Comparison of ENCODE assay signal across 20 cellular contexts in the genomic region with DNA sequence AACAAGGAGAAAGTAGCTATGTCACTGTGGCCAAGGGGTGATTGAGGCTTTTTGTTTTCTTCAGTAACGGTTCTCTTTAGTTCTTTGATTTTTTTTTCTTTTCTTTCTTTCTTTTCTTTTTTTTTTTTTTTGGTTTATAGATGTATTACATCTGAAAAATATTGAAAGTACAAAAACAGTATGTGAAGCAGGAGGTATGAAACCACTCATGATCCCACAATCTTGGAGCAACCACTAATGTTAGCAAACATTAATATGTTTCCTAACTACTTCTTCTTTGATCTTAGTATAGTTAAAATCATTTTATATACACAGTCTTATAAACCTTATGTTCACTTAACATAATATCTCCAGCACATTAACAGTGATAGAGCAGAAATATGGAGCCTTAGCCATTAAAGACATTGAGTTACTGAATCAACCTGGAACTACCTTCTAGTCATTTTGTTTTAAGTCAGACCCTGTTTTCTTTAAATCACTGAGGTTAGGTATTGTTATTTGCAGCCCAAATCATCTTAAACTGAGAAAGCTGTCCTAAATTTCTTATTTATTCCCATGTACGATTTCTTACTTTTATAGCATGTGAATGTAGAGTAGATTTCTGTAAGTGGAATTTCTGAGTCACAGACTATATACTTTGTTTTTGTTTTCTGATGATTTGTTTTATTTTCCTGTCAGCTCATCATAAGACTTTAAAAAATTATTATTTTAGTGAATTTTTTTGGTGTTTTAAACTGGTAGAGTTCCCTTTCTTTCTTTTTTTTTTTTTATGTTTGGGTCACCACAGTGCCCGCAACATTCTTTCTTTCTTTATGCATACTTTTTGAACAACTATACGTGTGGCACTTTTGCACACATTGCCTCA. TPM values are rescaled to one million over a fixed set of nuclear protein-coding genes. Genes with fewer than 3 reads are reported as not detected.
DNase-seq lines count a peak whose midpoint lies in the region; TF ChIP-seq lines count a peak whose summit lies in the region.
"Had no signal": no experiment of that assay in that cellular context is flagged by ENCODE, and none has a peak within 500 bp of the region (broad histone marks: within the 10 kb centered on the region; RNA-seq: fewer than 3 reads in every experiment).

No MANE protein-coding gene starts in this region.

- H3K79me1 ChIP-seq in mesendoderm (ENCODE audit: low read length), result peaks cover 3% of the 10 kb centered on the region

- H3K36me3 Mint-ChIP-seq in activated T-cell treated with anti-CD3 and anti-CD28 coated beads, Interleukin-2, amount 50 U/mL, for 24 hours (ENCODE audit: low read depth), result no peaks in the 10 kb centered on the region
- H3K36me3 Mint-ChIP-seq: naive B cell, T-cell had no signal

- H3K27me3 ChIP-seq in SJSA1 (replicated peaks) (no peaks in the 10 kb centered on the region), suprapubic skin (no peaks in the 10 kb centered on the region), mesendoderm (ENCODE audit: insufficient read depth, low read length, poor library complexity) (no peaks in the 10 kb centered on the region)
- H3K27me3 ChIP-seq: colonic mucosa, stomach had no signal

- H3K27ac ChIP-seq in SJSA1 (peak overlapping the region; percentile 90), suprapubic skin (peak overlapping the region; percentile 40), coronary artery (no peak overlapping the region), mesendoderm (ENCODE audit: low read depth, low read length) (no peak overlapping the region)
- H3K27ac ChIP-seq: colonic mucosa, stomach had no signal

- no peak overlapping the region for H3K4me2 ChIP-seq in mesendoderm (ENCODE audit: low read length)

- WGBS in suprapubic skin, result 70% methylated on average over 4 of the region's 4 CpGs
- WGBS in mesendoderm (ENCODE audit: extremely low coverage, insufficient coverage, low lambda C conversion rate), result no CpG with 5 or more reads among the region's 4 CpGs

- H3K36me3 ChIP-seq in SJSA1 (0 out of 2 replicates have a peak, but pooled peaks cover 2% of the 10 kb centered on the region), suprapubic skin (no peaks in the 10 kb centered on the region), mesendoderm (ENCODE audit: control insufficient read depth, insufficient read depth, low read length) (no peaks in the 10 kb centered on the region)
- H3K36me3 ChIP-seq: colonic mucosa, stomach had no signal

- H3K4me1 ChIP-seq in SJSA1 (replicated peaks), result peaks cover 57% of the 10 kb centered on the region
- H3K4me1 ChIP-seq in suprapubic skin, result peaks cover 64% of the 10 kb centered on the region
- H3K4me1 ChIP-seq in mesendoderm (ENCODE audit: control insufficient read depth, low read depth, low read length), result peaks cover 2% of the 10 kb centered on the region
- H3K4me1 ChIP-seq: colonic mucosa had no signal

- no peak for DNase-seq in activated T-cell treated with anti-CD3 and anti-CD28 coated beads, Interleukin-2, amount 50 U/mL, for 24 hours
- DNase-seq in activated T-cell treated with anti-CD3 and anti-CD28 coated beads for 4 hours (no peak), SJSA1 (ENCODE audit: low read depth in 1 of 2, low spot score in 2 of 2) (peak in 1 of 2 experiments; percentile 84), fibroblast of peridontal ligament (ENCODE audit: extremely low read depth) (peak; percentile 49), suprapubic skin (ENCODE audit: low spot score in 2 of 2) (no peak), coronary artery (ENCODE audit: low spot score) (no peak), mesendoderm (no peak), DMS53 (lab: John Stamatoyannopoulos, UW) (no peak)
- DNase-seq: activated CD4-positive, alpha-beta T cell treated with anti-CD3 and anti-CD28 coated beads, Interleukin-2, amount 50 U/mL, for 4 hours; activated naive CD4-positive, alpha-beta T cell treated with anti-CD3 and anti-CD28 coated beads for 36 hours; C1 segment of cervical spinal cord; colonic mucosa; DMS 273 treated with DMSO at 0.1 percent for 48 hours; foreskin melanocyte; naive B cell; NCI-H1417; posterior cingulate gyrus; stomach; T-cell had no signal

- H2BK120ac ChIP-seq in mesendoderm (ENCODE audit: low read depth, low read length), result no peak overlapping the region

- no peaks in the 10 kb centered on the region for H3K9me3 Mint-ChIP-seq in activated T-cell treated with anti-CD3 and anti-CD28 coated beads, Interleukin-2, amount 50 U/mL, for 24 hours
- H3K9me3 Mint-ChIP-seq: activated naive CD4-positive, alpha-beta T cell treated with anti-CD3 and anti-CD28 coated beads for 36 hours; T-cell had no signal

- H2BK5ac ChIP-seq in mesendoderm (ENCODE audit: low read length), result no peak overlapping the region

- TF ChIP-seq EP300 in suprapubic skin (IDR thresholded peaks at IDR 0.05), result no peak

- no peak for TF ChIP-seq POLR2A in suprapubic skin (IDR thresholded peaks at IDR 0.05)

- no peak overlapping the region for H4K5ac ChIP-seq in mesendoderm (ENCODE audit: low read length)

- no peaks in the 10 kb centered on the region for H3K9me3 ChIP-seq in SJSA1 (replicated peaks)
- H3K9me3 ChIP-seq in suprapubic skin, result no peaks in the 10 kb centered on the region
- H3K9me3 ChIP-seq: A549, colonic mucosa, stomach had no signal

- H4K8ac ChIP-seq in mesendoderm (ENCODE audit: low read depth, low read length), result no peak overlapping the region

- no peak overlapping the region for H3K9ac ChIP-seq in mesendoderm (ENCODE audit: low read length)

- TF ChIP-seq CTCF in suprapubic skin (IDR thresholded peaks at IDR 0.05), result no peak
- no peak for TF ChIP-seq CTCF in coronary artery (IDR thresholded peaks at IDR 0.05)

- peaks cover 5% of the 10 kb centered on the region for H3K79me2 ChIP-seq in mesendoderm (ENCODE audit: control insufficient read depth, insufficient read depth, low read length)

- no peak overlapping the region for H3K18ac ChIP-seq in mesendoderm (ENCODE audit: low read length)

- H2BK15ac ChIP-seq in mesendoderm (replicated peaks; ENCODE audit: low read depth), result no peak overlapping the region

- H3K27ac Mint-ChIP-seq in activated T-cell treated with anti-CD3 and anti-CD28 coated beads, Interleukin-2, amount 50 U/mL, for 24 hours, result peak overlapping the region; percentile 18
- H3K27ac Mint-ChIP-seq: activated naive CD4-positive, alpha-beta T cell treated with anti-CD3 and anti-CD28 coated beads for 36 hours had no signal

- no peak overlapping the region for H3K4me3 Mint-ChIP-seq in activated T-cell treated with anti-CD3 and anti-CD28 coated beads, Interleukin-2, amount 50 U/mL, for 24 hours
- H3K4me3 Mint-ChIP-seq: activated naive CD4-positive, alpha-beta T cell treated with anti-CD3 and anti-CD28 coated beads for 36 hours; naive B cell; T-cell had no signal

- H3K27me3 Mint-ChIP-seq in activated T-cell treated with anti-CD3 and anti-CD28 coated beads, Interleukin-2, amount 50 U/mL, for 24 hours, result no peaks in the 10 kb centered on the region
- H3K27me3 Mint-ChIP-seq: naive B cell, T-cell had no signal

- H3K56ac ChIP-seq in mesendoderm (ENCODE audit: low read length), result no peak overlapping the region

- no peak overlapping the region for H3K4me3 ChIP-seq in SJSA1
- H3K4me3 ChIP-seq in suprapubic skin, result no peak overlapping the region
- no peak overlapping the region for H3K4me3 ChIP-seq in coronary artery
- no peak overlapping the region for H3K4me3 ChIP-seq in mesendoderm (ENCODE audit: low read length)
- H3K4me3 ChIP-seq: A549, colonic mucosa, stomach had no signal

- H3K23ac ChIP-seq in mesendoderm (ENCODE audit: low read length), result no peak overlapping the region

- H3K4ac ChIP-seq in mesendoderm (ENCODE audit: low read depth, low read length), result no peak overlapping the region

- H2AK5ac ChIP-seq in mesendoderm (ENCODE audit: low read length), result no peak overlapping the region

- peaks cover 43% of the 10 kb centered on the region for H3K4me1 Mint-ChIP-seq in activated T-cell treated with anti-CD3 and anti-CD28 coated beads, Interleukin-2, amount 50 U/mL, for 24 hours (ENCODE audit: low read depth)

RNA-seq across cellular contexts. Expression of gene WDFY2, which starts 45.7 kb away (rescaled TPM):
- 3.3 and 6.0 TPM in 2 replicates for total RNA-seq in SJSA1 (2014; rRNA removed; shearing (Covaris generic))
- total RNA-seq in suprapubic skin, result 10 to 100 TPM; 35.3 to 99.2 (median 40.4) TPM
- polyA plus RNA-seq in mesendoderm (2013, experiment 1 of 2), result 5.7 TPM
- polyA plus RNA-seq in mesendoderm (2013, experiment 2 of 2), result 6.1 TPM

Comparison
In these comparisons a context has a peak if more than half of its experiments do, and no peak if none do; other contexts are left out.
1. H3K27ac ChIP-seq: peak in SJSA1 (single experiment) and suprapubic skin (single experiment); none in coronary artery (0 of 2) and mesendoderm (single experiment).